In the genomic region with DNA sequence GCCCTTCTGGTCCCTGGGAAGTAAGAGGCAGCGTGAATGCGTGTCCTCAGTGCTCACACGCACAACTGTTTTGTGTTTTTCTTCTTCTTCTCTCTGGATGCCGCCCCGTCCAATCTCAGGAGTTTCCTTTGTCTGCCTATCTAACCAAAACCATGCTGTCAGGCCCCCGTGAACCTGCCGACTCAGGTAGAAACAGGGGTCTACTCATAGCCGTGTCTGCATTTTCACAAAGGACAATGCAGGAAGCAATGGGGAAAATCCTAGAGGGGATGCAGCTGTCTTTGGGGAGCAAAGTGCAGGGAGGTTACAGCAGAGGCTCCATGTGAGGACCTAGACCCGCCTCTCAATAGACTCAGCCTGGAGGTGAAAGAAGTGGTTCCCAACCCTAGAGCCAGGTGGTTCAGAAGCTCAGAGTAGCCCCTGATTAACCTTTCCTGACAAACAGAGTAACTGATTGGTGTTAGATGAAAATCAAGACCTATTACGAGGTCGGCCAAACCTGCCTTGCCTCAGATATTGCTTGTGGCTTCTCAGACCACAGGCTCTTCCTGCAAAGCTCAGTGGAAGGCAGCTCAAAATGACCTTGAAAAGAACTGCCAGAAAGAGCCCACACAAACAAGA, we compare ENCODE assay signal across 9 cellular contexts. TPM values are rescaled to one million over a fixed set of nuclear protein-coding genes. Genes with fewer than 3 reads are reported as not detected.
A peak's percentile ranks its signal among the peaks of the same experiment; 100 is the strongest.
DNase-seq lines count a peak whose midpoint lies in the region; ATAC-seq and TF ChIP-seq lines count a peak whose summit lies in the region.
"Had no signal": no experiment of that assay in that cellular context is flagged by ENCODE, and none has a peak within 500 bp of the region (broad histone marks: within the 10 kb centered on the region; RNA-seq: fewer than 3 reads in every experiment).

No MANE protein-coding gene starts in this region.

- no peaks in the 10 kb centered on the region for H3F3A ChIP-seq in SU-DHL-6 (ENCODE audit: insufficient read depth)

- H3K27me3 ChIP-seq in SU-DHL-6 (ENCODE audit: low read length), result no peaks in the 10 kb centered on the region
- no peaks in the 10 kb centered on the region for H3K27me3 ChIP-seq in esophagus squamous epithelium

- no peaks in the 10 kb centered on the region for H3K79me2 ChIP-seq in SU-DHL-6 (ENCODE audit: insufficient read depth, low read length)

- H3K4me2 ChIP-seq in SU-DHL-6 (ENCODE audit: low read depth, low read length, poor library complexity, severe bottlenecking), result peak overlapping the region; percentile 7

- 62 to 78% methylated on average over 9 to 10 of the region's 11 CpGs for WGBS in esophagus squamous epithelium, 2 donors

- no peak for TF ChIP-seq POLR2A in esophagus squamous epithelium (IDR thresholded peaks at IDR 0.05)

- ATAC-seq in GM18868 (IDR thresholded peaks at IDR 0.05; ENCODE audit: unreplicated experiment), result peak; percentile 44
- peak; percentile 42 for ATAC-seq in HG02623 (IDR thresholded peaks at IDR 0.05; ENCODE audit: unreplicated experiment)
- ATAC-seq: psoas muscle had no signal

- no peak overlapping the region for H3K9ac ChIP-seq in SU-DHL-6 (ENCODE audit: low read length)

- no peaks in the 10 kb centered on the region for H4K20me1 ChIP-seq in SU-DHL-6 (ENCODE audit: low read depth, low read length)

- H3K4me1 ChIP-seq in esophagus squamous epithelium, result no peaks in the 10 kb centered on the region
- H3K4me1 ChIP-seq: psoas muscle had no signal

- peak; percentile 37 for DNase-seq in fibroblast of peridontal ligament (ENCODE audit: extremely low read depth)
- no peak for DNase-seq in NCI-H774 (lab: John Stamatoyannopoulos, UW)
- no peak for DNase-seq in esophagus squamous epithelium (lab: John Stamatoyannopoulos, UW)
- no peak for DNase-seq in NCI-H2029 (lab: John Stamatoyannopoulos, UW)
- no peak for DNase-seq in NCI-H2196 (lab: John Stamatoyannopoulos, UW; ENCODE audit: unreplicated experiment)
- DNase-seq: psoas muscle had no signal

- no peak overlapping the region for H3K4me3 ChIP-seq in SU-DHL-6 (ENCODE audit: insufficient read depth, low read length, poor library complexity, severe bottlenecking)
- no peak overlapping the region for H3K4me3 ChIP-seq in esophagus squamous epithelium
- H3K4me3 ChIP-seq: psoas muscle had no signal

- H3K36me3 ChIP-seq in SU-DHL-6 (ENCODE audit: low read length), result no peaks in the 10 kb centered on the region
- no peaks in the 10 kb centered on the region for H3K36me3 ChIP-seq in esophagus squamous epithelium

- TF ChIP-seq CTCF in SU-DHL-6 (IDR thresholded peaks at IDR 0.05; ENCODE audit: insufficient read depth, low read length, poor library complexity, severe bottlenecking) (no peak), esophagus squamous epithelium (IDR thresholded peaks at IDR 0.05) (no peak)

- H3K9me3 ChIP-seq in SU-DHL-6 (ENCODE audit: insufficient read depth, low read length), result 0 out of 2 replicates have a peak, but pooled peaks cover 3% of the 10 kb centered on the region
- H3K9me3 ChIP-seq in esophagus squamous epithelium, result no peaks in the 10 kb centered on the region
- H3K9me3 ChIP-seq: psoas muscle had no signal

- no peak overlapping the region for H2AFZ ChIP-seq in SU-DHL-6 (ENCODE audit: low read depth, low read length, severe bottlenecking)

- H3K9me2 ChIP-seq in SU-DHL-6 (replicated peaks; ENCODE audit: insufficient read depth, low read length), result no peaks in the 10 kb centered on the region

- intact Hi-C loops in esophagus squamous epithelium (cut with DNase I), result no loop called here

- H3K27ac ChIP-seq in SU-DHL-6 (ENCODE audit: low read depth, low read length) (no peak overlapping the region), esophagus squamous epithelium (no peak overlapping the region)
- H3K27ac ChIP-seq: psoas muscle had no signal

RNA-seq across cellular contexts. Expression of gene CD226, which starts 49.3 kb away (rescaled TPM):
- total RNA-seq in esophagus squamous epithelium, result 1 to 10 TPM in 2 of 4 donors, under 1 TPM in 2; 0.72 to 5.2 (median 1.3) TPM
